8 cellular contexts compared by ENCODE assay signal in genomic region chr19:38402967-38403674, GRCh38. TPM values are rescaled to one million over a fixed set of nuclear protein-coding genes. Genes with fewer than 3 reads are reported as not detected.
DNase-seq lines count a peak whose midpoint lies in the region; ATAC-seq and TF ChIP-seq lines count a peak whose summit lies in the region.

TSS of gene FAM98C (plus strand) at chr19:38403093. CDS start at chr19:38403154, 61 bp downstream.

- H3K36me3 ChIP-seq in PC-3 (ENCODE audit: low read depth, low read length) = no peaks in the 10 kb centered on the region
- peaks cover 3 to 17% of the 10 kb centered on the region in 2 donors for H3K36me3 ChIP-seq in esophagus (ENCODE audit: control insufficient read depth in 2 of 2, insufficient read depth in 2 of 2, low read length in 1 of 2)
- peaks cover 13 to 19% of the 10 kb centered on the region in 2 donors for H3K36me3 ChIP-seq in muscle layer of duodenum (ENCODE audit: control insufficient read depth in 1 of 2, insufficient read depth in 2 of 2, low read length in 2 of 2)

- H2AFZ ChIP-seq in PC-3 (ENCODE audit: low read length) = peak within 1 kb of the TSS; percentile 93

- H3K27me3 ChIP-seq in PC-3 (ENCODE audit: low read length) (no peaks in the 10 kb centered on the region), esophagus (ENCODE audit: control insufficient read depth in 1 of 2, insufficient read depth in 2 of 2, low read length in 2 of 2) (no peaks in the 10 kb centered on the region), muscle layer of duodenum (ENCODE audit: low read depth, low read length) (peaks cover 7% of the 10 kb centered on the region)

- no peaks in the 10 kb centered on the region for H3K9me2 ChIP-seq in PC-3 (replicated peaks; ENCODE audit: low read length)

- BruUV-seq in PC-3 (replicated peaks; lab: Mats Ljungman, UMichigan) = no TSS peak

- H3K4me2 ChIP-seq in PC-3 (ENCODE audit: low read length) = peak within 1 kb of the TSS; percentile 90

- H3K4me1 ChIP-seq in PC-3 (ENCODE audit: insufficient read depth, low read length) (peaks cover 8% of the 10 kb centered on the region; the same call in 1 of the 2 replicates), esophagus (ENCODE audit: control insufficient read depth in 2 of 2, insufficient read depth in 2 of 2, low read length in 1 of 2) (peaks cover 0 to 2% of the 10 kb centered on the region in 2 donors), muscle layer of duodenum (ENCODE audit: control insufficient read depth in 1 of 2, insufficient read depth in 2 of 2, low read length in 2 of 2) (no peaks in the 10 kb centered on the region)

- peak within 1 kb of the TSS; percentile 81 for H3K9ac ChIP-seq in PC-3 (ENCODE audit: low read length)

- DNase-seq in DMS53 (lab: John Stamatoyannopoulos, UW) = peak; percentile 99
- peak; percentile 94 for DNase-seq in Jurkat, Clone E6-1 (ENCODE audit: low read depth, low spot score)
- DNase-seq in PC-3 = peak; percentile 94
- peak; percentile 99 for DNase-seq in activated T-cell treated with anti-CD3 and anti-CD28 coated beads, Interleukin-2, amount 50 U/mL, for 1 hour
- peak; percentile 94 to 95 for DNase-seq in stimulated activated CD8-positive, alpha-beta memory T cell treated with anti-CD3 and anti-CD28 coated beads, Interleukin-7, amount 100 ng/mL, for 4 hours (ENCODE audit: low read depth in 2 of 2)

- no peaks in the 10 kb centered on the region for H4K20me1 ChIP-seq in PC-3 (ENCODE audit: low read length)

- intact Hi-C loops in PC-3 (cut with micrococcal nuclease) = loop anchor here (1.0 to 10.0 kb wide), 2 partner anchors 231 to 552 kb away; no protein-coding TSS in a partner anchor

- TF ChIP-seq CTCF in PC-3 (conservative IDR thresholded peaks at IDR 0.05; ENCODE audit: low read depth, low read length) = peak; percentile 74

- CTCF ChIA-PET in PC-3 (lab: Charles Lee) = interaction anchor here (0.6 to 1.6 kb wide), 16 partner anchors 13 to 465 kb away, joined by 3 to 26 read pairs (median 5); partner anchors contain the start of genes EIF3K and GGN

- POLR2A ChIA-PET in PC-3 (lab: Charles Lee; ENCODE audit: unreplicated experiment) = interaction anchor here (0.6 to 1.6 kb wide), 6 partner anchors 15 to 627 kb away, joined by 3 to 11 read pairs (median 6); partner anchors contain the start of genes GGN and PSMD8

- H3K9me3 ChIP-seq in PC-3 (ENCODE audit: low read length) = no peaks in the 10 kb centered on the region
- no peaks in the 10 kb centered on the region for H3K9me3 ChIP-seq in esophagus (ENCODE audit: control insufficient read depth in 2 of 2, insufficient read depth in 1 of 2, low read depth in 1 of 2, low read length in 1 of 2)
- H3K9me3 ChIP-seq in muscle layer of duodenum (ENCODE audit: control insufficient read depth in 1 of 2, low read length in 2 of 2) = no peaks in the 10 kb centered on the region

- H3K79me2 ChIP-seq in PC-3 (ENCODE audit: low read length) = 0 out of 2 replicates have a peak, but pooled peaks cover 4% of the 10 kb centered on the region

- no peaks in the 10 kb centered on the region for H3F3A ChIP-seq in PC-3 (ENCODE audit: low read length, unreplicated experiment)

- 0 to 1% methylated on average over 60 to 82 of the region's 82 CpGs for WGBS in esophagus, 2 donors

- peak; percentile 81 for ATAC-seq in GM21619 (IDR thresholded peaks at IDR 0.05; ENCODE audit: unreplicated experiment)
- peak; percentile 94 for ATAC-seq in PC-3

- peak within 1 kb of the TSS; percentile 70 for H3K4me3 ChIP-seq in Jurkat, Clone E6-1 (ENCODE audit: low read length)
- peak within 1 kb of the TSS; percentile 94 for H3K4me3 ChIP-seq in PC-3 (ENCODE audit: low read length)
- H3K4me3 ChIP-seq in esophagus (ENCODE audit: low read depth in 1 of 2, low read length in 2 of 2) = peak within 1 kb of the TSS; percentile 73 to 99
- H3K4me3 ChIP-seq in muscle layer of duodenum (ENCODE audit: low read depth in 1 of 2, low read length in 2 of 2) = peak within 1 kb of the TSS; percentile 60 to 99

- H3K27ac ChIP-seq in PC-3 (ENCODE audit: low read length) (no peak within 1 kb of the TSS), esophagus (ENCODE audit: low read depth in 2 of 2, low read length in 1 of 2) (peak within 1 kb of the TSS; percentile 86 to 90), muscle layer of duodenum (ENCODE audit: low read length) (no peak within 1 kb of the TSS)

RNA-seq across cellular contexts. Expression of gene FAM98C, which starts in this region (rescaled TPM):
- 42.8 TPM for polyA plus RNA-seq in Jurkat, Clone E6-1 (2012; ENCODE audit: insufficient read depth, insufficient read length)
- total RNA-seq in PC-3 (2014; rRNA removed) = 23.5 and 53.6 TPM in 2 replicates
- 10 to 100 TPM; 23.8 to 25.0 TPM for polyA plus RNA-seq in esophagus

Comparison
In these comparisons a context has a peak if more than half of its experiments do, and no peak if none do; other contexts are left out.
1. H3K27ac ChIP-seq: peak in esophagus (2 of 2); none in PC-3 (single experiment) and muscle layer of duodenum (single experiment).
2. Peak in every context shown above with its lines, with median percentiles within 50 percentile points of each other: DNase-seq and H3K4me3 ChIP-seq.